In the genomic region with DNA sequence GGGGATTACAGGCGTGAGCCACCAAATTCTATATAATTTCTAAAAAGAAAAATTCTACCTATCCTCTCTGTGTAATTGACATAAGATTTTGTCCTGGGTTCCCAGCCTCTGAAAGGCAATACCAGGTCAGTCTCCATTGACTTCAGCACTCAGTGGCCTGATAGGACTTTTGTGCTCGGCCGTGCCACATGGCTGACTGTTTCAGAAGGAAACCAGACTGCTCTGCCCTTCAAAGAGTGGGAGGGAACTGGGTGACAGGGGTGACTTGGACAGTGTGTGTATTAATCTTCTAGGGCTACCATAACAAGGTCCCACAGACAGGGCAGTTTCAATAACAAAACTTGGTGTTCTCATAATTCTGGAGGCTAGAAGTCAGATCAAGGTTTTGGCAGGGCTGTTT, we compare ENCODE assay signal across 18 cellular contexts.
"Had no signal": no experiment of that assay in that cellular context is flagged by ENCODE, and none has a peak within 500 bp of the region (broad histone marks: within the 10 kb centered on the region; RNA-seq: fewer than 3 reads in every experiment).

No MANE protein-coding gene starts in this region.

- ATAC-seq: activated CD8-positive, alpha-beta T cell treated with anti-CD3 and anti-CD28 coated beads for 36 hours; activated naive CD8-positive, alpha-beta T cell treated with anti-CD3 and anti-CD28 coated beads, Interleukin-2, amount 50 U/mL, for 24 hours; pancreas; T-cell had no signal

- H3K27ac Mint-ChIP-seq: activated CD8-positive, alpha-beta T cell treated with anti-CD3 and anti-CD28 coated beads for 36 hours; activated naive CD8-positive, alpha-beta T cell treated with anti-CD3 and anti-CD28 coated beads, Interleukin-2, amount 50 U/mL, for 24 hours; activated T-helper 1 cell treated with anti-CD3 and anti-CD28 coated beads, Interleukin-12 subunit alpha, Interleukin-12 subunit beta, Interleukin-2, Interleukin-4 antibody, amounts not matched to agents 30 ng/mL and 10 ng/mL and 1 ng/mL, durations not matched to agents 14 hours and 24 hours and 36 hours; T-cell had no signal

- H3K4me3 Mint-ChIP-seq: activated CD8-positive, alpha-beta T cell treated with anti-CD3 and anti-CD28 coated beads for 36 hours; activated naive CD8-positive, alpha-beta T cell treated with anti-CD3 and anti-CD28 coated beads, Interleukin-2, amount 50 U/mL, for 24 hours; activated T-helper 1 cell treated with anti-CD3 and anti-CD28 coated beads, Interleukin-12 subunit alpha, Interleukin-12 subunit beta, Interleukin-2, Interleukin-4 antibody, amounts not matched to agents 30 ng/mL and 10 ng/mL and 1 ng/mL, durations not matched to agents 14 hours and 24 hours and 36 hours; T-cell had no signal

- DNase-seq: activated CD4-positive, alpha-beta T cell treated with anti-CD3 and anti-CD28 coated beads for 4 hours; activated CD8-positive, alpha-beta memory T cell treated with anti-CD3 and anti-CD28 coated beads, Interleukin-2, amount 50 U/mL, for 48 hours; activated CD8-positive, alpha-beta T cell treated with anti-CD3 and anti-CD28 coated beads for 36 hours; activated naive CD4-positive, alpha-beta T cell treated with Interleukin-2 at 50 U/mL for 16 hours; activated naive CD8-positive, alpha-beta T cell treated with anti-CD3 and anti-CD28 coated beads, Interleukin-2, amount 50 U/mL, for 24 hours; caudate nucleus; effector memory CD4-positive, alpha-beta T cell; hypothalamus; pancreas; retina; T-cell; T1000 had no signal

- H3K36me3 ChIP-seq: pancreas had no signal

- H3K27me3 Mint-ChIP-seq: activated CD8-positive, alpha-beta T cell treated with anti-CD3 and anti-CD28 coated beads for 36 hours; activated naive CD8-positive, alpha-beta T cell treated with anti-CD3 and anti-CD28 coated beads, Interleukin-2, amount 50 U/mL, for 24 hours; T-cell had no signal

- H3K27me3 ChIP-seq: pancreas had no signal

- H3K4me3 ChIP-seq: coronary artery, pancreas, SK-N-MC, skin epidermis had no signal

- H3K27ac ChIP-seq: epithelial cell of prostate, pancreas, SK-N-MC, VCaP had no signal

- H3K9me3 ChIP-seq: pancreas had no signal

- H3K9me3 Mint-ChIP-seq: activated CD8-positive, alpha-beta T cell treated with anti-CD3 and anti-CD28 coated beads for 36 hours; activated naive CD8-positive, alpha-beta T cell treated with anti-CD3 and anti-CD28 coated beads, Interleukin-2, amount 50 U/mL, for 24 hours; activated T-helper 1 cell treated with anti-CD3 and anti-CD28 coated beads, Interleukin-12 subunit alpha, Interleukin-12 subunit beta, Interleukin-2, Interleukin-4 antibody, amounts not matched to agents 30 ng/mL and 10 ng/mL and 1 ng/mL, durations not matched to agents 14 hours and 24 hours and 36 hours; T-cell had no signal
